16 cellular contexts compared by ENCODE assay signal in genomic region chr6:97047473-97048201, GRCh38.
DNase-seq lines count a peak whose midpoint lies in the region; ATAC-seq, FAIRE-seq and TF ChIP-seq lines count a peak whose summit lies in the region.
"Had no signal": no experiment of that assay in that cellular context is flagged by ENCODE, and none has a peak within 500 bp of the region (broad histone marks: within the 10 kb centered on the region; RNA-seq: fewer than 3 reads in every experiment).

No MANE protein-coding gene starts in this region.

- no peak overlapping the region for H3K4me3 ChIP-seq in OCI-LY1 (ENCODE audit: low read depth, low read length, poor library complexity, severe bottlenecking)
- no peak overlapping the region for H3K4me3 ChIP-seq in K562
- H3K4me3 ChIP-seq in endodermal cell (ENCODE audit: low read length) = no peak overlapping the region
- H3K4me3 ChIP-seq: BLaER1 treated with 17β-estradiol and CSF1 and Interleukin-3, amounts not matched to agents 10 nM and 100 nM; GM12878 had no signal

- no TSS peak for BruUV-seq in K562 (replicated peaks; lab: Mats Ljungman, UMichigan)

- in situ Hi-C loops in K562 (cut with MboI) = no loop called here

- WGBS in K562 (ENCODE audit: insufficient coverage, low coverage, missing lambda C conversion rate) = 7% methylated on average over 4 of the region's 4 CpGs
- WGBS in endodermal cell (ENCODE audit: insufficient coverage in 1 of 2, insufficient read length in 1 of 2), 2 experiments = 70 to 100% methylated on average over 2 to 4 of the region's 4 CpGs

- H3K9me3 Mint-ChIP-seq in WTC11 (no peaks in the 10 kb centered on the region), endodermal cell (no peaks in the 10 kb centered on the region)
- H3K9me3 Mint-ChIP-seq: HFFc6 had no signal

- TF ChIP-seq CTCF in OCI-LY1 (IDR thresholded peaks at IDR 0.05; ENCODE audit: low read length) = no peak
- no peak for TF ChIP-seq CTCF in K562 (IDR thresholded peaks at IDR 0.05 in 2 of 3, conservative IDR thresholded peaks at IDR 0.05 in 1 of 3; ENCODE audit: insufficient read depth in 2 of 3, low read depth in 1 of 3, low read length in 3 of 3)
- TF ChIP-seq CTCF in WTC11 (IDR thresholded peaks at IDR 0.05) = no peak
- TF ChIP-seq CTCF in endodermal cell (conservative IDR thresholded peaks at IDR 0.05) = no peak

- H3K36me3 Mint-ChIP-seq in WTC11 = no peaks in the 10 kb centered on the region
- no peaks in the 10 kb centered on the region for H3K36me3 Mint-ChIP-seq in endodermal cell (ENCODE audit: low read depth)
- H3K36me3 Mint-ChIP-seq: CD4-positive, CD25-positive, alpha-beta regulatory T cell had no signal

- no peaks in the 10 kb centered on the region for H3K9me1 ChIP-seq in K562 (ENCODE audit: control insufficient read depth, insufficient read depth, low read length)

- peak; percentile 19 for FAIRE-seq in K562 (lab: Jason Lieb, UNC)
- FAIRE-seq: GM12878 had no signal

- no peak for TF ChIP-seq EP300 in K562 (IDR thresholded peaks at IDR 0.05; ENCODE audit: low read length)

- POLR2A ChIA-PET in K562 (lab: Yijun Ruan, JAX) (no interaction called here), WTC11 (lab: Charles Lee) (no interaction called here)

- H3K27me3 ChIP-seq in OCI-LY1 (ENCODE audit: insufficient read depth, low read length) (no peaks in the 10 kb centered on the region), K562 (ENCODE audit: control insufficient read depth in 2 of 2, insufficient read depth in 2 of 2, low read length in 2 of 2) (peaks cover 0 to 4% of the 10 kb centered on the region in 2 experiments; a peak in 2 of 5 replicates), layer of hippocampus (ENCODE audit: control insufficient read depth, insufficient read depth, low read length) (no peaks in the 10 kb centered on the region), endodermal cell (ENCODE audit: control insufficient read depth, insufficient read depth, low read length, poor library complexity, severe bottlenecking) (no peaks in the 10 kb centered on the region)
- H3K27me3 ChIP-seq: BLaER1 treated with 17β-estradiol and CSF1 and Interleukin-3, amounts not matched to agents 10 nM and 100 nM had no signal

- H3K9me3 ChIP-seq in OCI-LY1 (ENCODE audit: low read length) = no peaks in the 10 kb centered on the region
- no peaks in the 10 kb centered on the region for H3K9me3 ChIP-seq in K562 (replicated peaks; ENCODE audit: control insufficient read depth, insufficient read depth, low read depth, low read length)
- H3K9me3 ChIP-seq in endodermal cell (ENCODE audit: control insufficient read depth, low read length) = no peaks in the 10 kb centered on the region
- H3K9me3 ChIP-seq: BLaER1 treated with 17β-estradiol and CSF1 and Interleukin-3, amounts not matched to agents 10 nM and 100 nM had no signal

- H3K4me2 ChIP-seq in OCI-LY1 (ENCODE audit: low read length) (no peak overlapping the region), K562 (ENCODE audit: insufficient read depth, low read length) (no peak overlapping the region)

- no peaks in the 10 kb centered on the region; the same call in 1 of the 2 replicates for H3F3A ChIP-seq in OCI-LY1 (ENCODE audit: insufficient read depth, low read length)

- DNase-seq in K562 (ENCODE audit: extremely low read depth in 1 of 4, low spot score in 3 of 4) = no peak
- no peak for DNase-seq in substantia nigra (lab: John Stamatoyannopoulos, UW)
- no peak for DNase-seq in WTC11 (ENCODE audit: low spot score)
- no peak for DNase-seq in endodermal cell
- DNase-seq: ACHN; Calu3; CD4-positive, CD25-positive, alpha-beta regulatory T cell; DMS79; HCEC 1CT; HFFc6; KBM-7 had no signal

- H3K9me2 ChIP-seq in OCI-LY1 (ENCODE audit: low read depth, low read length) = no peaks in the 10 kb centered on the region

- H3K79me2 ChIP-seq in OCI-LY1 (ENCODE audit: insufficient read depth, low read length) (no peaks in the 10 kb centered on the region), K562 (ENCODE audit: control insufficient read depth, insufficient read depth, low read length) (no peaks in the 10 kb centered on the region)

- H3K36me3 ChIP-seq in OCI-LY1 (ENCODE audit: insufficient read depth, low read length) (no peaks in the 10 kb centered on the region), K562 (ENCODE audit: control insufficient read depth, insufficient read depth, low read length) (no peaks in the 10 kb centered on the region), endodermal cell (ENCODE audit: control insufficient read depth, insufficient read depth, low read length) (no peaks in the 10 kb centered on the region)
- H3K36me3 ChIP-seq: BLaER1 treated with 17β-estradiol and CSF1 and Interleukin-3, amounts not matched to agents 10 nM and 100 nM had no signal

- H3K27me3 Mint-ChIP-seq in WTC11 (ENCODE audit: low read depth) = no peaks in the 10 kb centered on the region
- no peaks in the 10 kb centered on the region for H3K27me3 Mint-ChIP-seq in endodermal cell (ENCODE audit: insufficient read depth)
- H3K27me3 Mint-ChIP-seq: CD4-positive, CD25-positive, alpha-beta regulatory T cell had no signal

- H3K9ac ChIP-seq in OCI-LY1 (ENCODE audit: low read length) (no peak overlapping the region), K562 (ENCODE audit: insufficient read depth in 1 of 2, low read depth in 2 of 2, low read length in 2 of 2) (no peak overlapping the region), endodermal cell (ENCODE audit: extremely low read depth, low read length, poor library complexity, severe bottlenecking) (no peak overlapping the region)
- H3K9ac ChIP-seq: BLaER1 treated with 17β-estradiol and CSF1 and Interleukin-3, amounts not matched to agents 10 nM and 100 nM had no signal

- TF ChIP-seq POLR2A in K562 (conservative IDR thresholded peaks at IDR 0.05) = no peak

- peaks cover 71% of the 10 kb centered on the region for H3K4me1 ChIP-seq in OCI-LY1 (ENCODE audit: insufficient read depth, low read length, severe bottlenecking)
- H3K4me1 ChIP-seq in K562 (replicated peaks in 1 of 2; ENCODE audit: control insufficient read depth in 2 of 2, insufficient read depth in 2 of 2, low read length in 2 of 2) = no peaks in the 10 kb centered on the region
- no peaks in the 10 kb centered on the region for H3K4me1 ChIP-seq in endodermal cell (ENCODE audit: control insufficient read depth, insufficient read depth, low read length)

- ATAC-seq in K562 = no peak
- no peak for ATAC-seq in WTC11
- no peak for ATAC-seq in GM18498 (IDR thresholded peaks at IDR 0.05; ENCODE audit: unreplicated experiment)
- ATAC-seq: GM12878 had no signal

- H3K4me1 Mint-ChIP-seq in WTC11 (peaks cover 12% of the 10 kb centered on the region), endodermal cell (no peaks in the 10 kb centered on the region)

- peak overlapping the region; percentile 89 for H3K27ac ChIP-seq in OCI-LY1 (ENCODE audit: low read depth, low read length, poor library complexity, severe bottlenecking)
- H3K27ac ChIP-seq in K562 (ENCODE audit: extremely low read depth, low read depth, low read length) = no peak overlapping the region
- H3K27ac ChIP-seq in layer of hippocampus (ENCODE audit: low read depth, low read length) = peak overlapping the region; percentile 42
- peak overlapping the region; percentile 89 for H3K27ac ChIP-seq in substantia nigra (ENCODE audit: low read depth, low read length, poor library complexity, severe bottlenecking)
- no peak overlapping the region for H3K27ac ChIP-seq in endodermal cell (ENCODE audit: low read depth, low read length)

- no peak overlapping the region for H2AFZ ChIP-seq in OCI-LY1 (ENCODE audit: low read length)
- H2AFZ ChIP-seq in K562 (ENCODE audit: low read depth, low read length) = no peak overlapping the region

- intact Hi-C loops in K562 (cut with micrococcal nuclease) = no loop called here

- CTCF ChIA-PET in K562 (lab: Yijun Ruan, JAX; ENCODE audit: low intra/inter-chr PET ratio) (no interaction called here), WTC11 (lab: Charles Lee) (no interaction called here)

- TF ChIP-seq RAD21 in K562 (CRISPR knock-in tag; conservative IDR thresholded peaks at IDR 0.05 in 1 of 2, IDR thresholded peaks at IDR 0.05 in 1 of 2) = no peak

- H3K27ac Mint-ChIP-seq in WTC11 (no peak overlapping the region), endodermal cell (no peak overlapping the region)
- H3K27ac Mint-ChIP-seq: CD4-positive, CD25-positive, alpha-beta regulatory T cell; HFFc6 had no signal

- H3K4me3 Mint-ChIP-seq in WTC11 (no peak overlapping the region), endodermal cell (no peak overlapping the region)
- H3K4me3 Mint-ChIP-seq: HFFc6 had no signal

- H4K20me1 ChIP-seq in OCI-LY1 (ENCODE audit: insufficient read depth, low read length) (no peaks in the 10 kb centered on the region), K562 (replicated peaks; ENCODE audit: control insufficient read depth, insufficient read depth, low read length) (no peaks in the 10 kb centered on the region)
- H4K20me1 ChIP-seq: BLaER1 treated with 17β-estradiol and CSF1 and Interleukin-3, amounts not matched to agents 10 nM and 100 nM had no signal

TF ChIP-seq in K562, 482 proteins besides CTCF, POLR2A, EP300 and RAD21 (continues in another document):
- no peak for TF ChIP-seq BMI1 (IDR thresholded peaks at IDR 0.05; ENCODE audit: low read length)
- TF ChIP-seq MBD1 (CRISPR knock-in tag; IDR thresholded peaks at IDR 0.05) = no peak

TF ChIP-seq in WTC11, 78 proteins besides CTCF, POLR2A, EP300 and RAD21 (continues in another document):
- no peak for TF ChIP-seq E2F1 (CRISPR knock-in tag; IDR thresholded peaks at IDR 0.05)
- TF ChIP-seq JAZF1 (CRISPR knock-in tag; IDR thresholded peaks at IDR 0.05) = no peak
- TF ChIP-seq FOXJ3 (CRISPR knock-in tag; IDR thresholded peaks at IDR 0.05; ENCODE audit: borderline replicate concordance) = no peak
- no peak for TF ChIP-seq CBFB (CRISPR knock-in tag; IDR thresholded peaks at IDR 0.05; ENCODE audit: low read depth)
- TF ChIP-seq IRF1 (CRISPR knock-in tag; IDR thresholded peaks at IDR 0.05) = no peak

Comparison
In these comparisons a context has a peak if more than half of its experiments do, and no peak if none do; other contexts are left out.
1. H3K27ac ChIP-seq: peak in OCI-LY1 (single experiment), layer of hippocampus (single experiment) and substantia nigra (single experiment); none in K562 (single experiment) and endodermal cell (single experiment).